In genomic region chr5:7395432-7396168, GRCh38 we compare ENCODE assay signal across 10 cellular contexts. TPM values are rescaled to one million over a fixed set of nuclear protein-coding genes. Genes with fewer than 3 reads are reported as not detected.
DNase-seq lines count a peak whose midpoint lies in the region; ATAC-seq, FAIRE-seq and TF ChIP-seq lines count a peak whose summit lies in the region.
"Had no signal": no experiment of that assay in that cellular context is flagged by ENCODE, and none has a peak within 500 bp of the region (broad histone marks: within the 10 kb centered on the region; RNA-seq: fewer than 3 reads in every experiment).

Gene ADCY2 (plus strand): TSS chr5:7396138. CDS start chr5:7396297, 159 bp downstream.

- H3K4me2 ChIP-seq in keratinocyte (ENCODE audit: control insufficient read depth, extremely low read depth, insufficient read depth, low read depth, low read length) = peak within 1 kb of the TSS; percentile 56
- H3K4me2 ChIP-seq in skeletal muscle satellite cell (ENCODE audit: low read length) = peak within 1 kb of the TSS; percentile 63

- H3K27ac ChIP-seq in HEK293 (ENCODE audit: extremely low read depth, low read depth, low read length) = no peak within 1 kb of the TSS
- no peak within 1 kb of the TSS for H3K27ac ChIP-seq in keratinocyte (ENCODE audit: control insufficient read depth, insufficient read depth, low read length)

- H2AFZ ChIP-seq in keratinocyte (ENCODE audit: control insufficient read depth, low read length) = peak within 1 kb of the TSS; percentile 43

- in situ Hi-C loops in astrocyte of the spinal cord (cut with HindIII; ENCODE audit: low sequenced_read_pairs) = no loop called here

- H3K9me3 ChIP-seq in HEK293 (ENCODE audit: control insufficient read depth, insufficient read depth, low read depth, low read length) = no peaks in the 10 kb centered on the region
- H3K9me3 ChIP-seq in keratinocyte (ENCODE audit: control insufficient read depth, low read depth, low read length) = no peaks in the 10 kb centered on the region
- H3K9me3 ChIP-seq in skeletal muscle satellite cell (replicated peaks; ENCODE audit: low read length) = no peaks in the 10 kb centered on the region

- ATAC-seq in HG03097 (IDR thresholded peaks at IDR 0.05; ENCODE audit: low FRiP score, unreplicated experiment) (no peak), HG02852 (IDR thresholded peaks at IDR 0.05; ENCODE audit: unreplicated experiment) (no peak)

- H4K20me1 ChIP-seq in keratinocyte (ENCODE audit: control insufficient read depth, extremely low read depth, insufficient read depth, low read length) = no peaks in the 10 kb centered on the region

- peaks cover 43% of the 10 kb centered on the region for H3K27me3 ChIP-seq in keratinocyte (ENCODE audit: control insufficient read depth, extremely low read depth, insufficient read depth, low read length)
- H3K27me3 ChIP-seq in skeletal muscle satellite cell (ENCODE audit: control insufficient read depth, insufficient read depth, low read length) = peaks cover 49% of the 10 kb centered on the region

- CTCF ChIA-PET in HEK293 (lab: Yijun Ruan, JAX) = interaction anchor here (0.8 to 4.6 kb wide), 4 partner anchors 10 to 360 kb away, joined by 3 to 38 read pairs (median 4); no protein-coding TSS in a partner anchor

- dilution Hi-C loops in keratinocyte (cut with MboI; ENCODE audit: extremely low pct_ligation_motif_present, low sequenced_read_pairs) = no loop called here

- H3K9me1 ChIP-seq in keratinocyte (ENCODE audit: control insufficient read depth, extremely low read depth, insufficient read depth, low read length) = no peaks in the 10 kb centered on the region

- no peaks in the 10 kb centered on the region for H3K79me2 ChIP-seq in keratinocyte (ENCODE audit: control insufficient read depth, insufficient read depth, low read length)

- no peak for TF ChIP-seq CTCF in HEK293 (tag by site-specific recombination; IDR thresholded peaks at IDR 0.05)
- no peak for TF ChIP-seq CTCF in astrocyte of the spinal cord (IDR thresholded peaks at IDR 0.05; ENCODE audit: low read depth, low read length)
- no peak for TF ChIP-seq CTCF in keratinocyte (optimal IDR thresholded peaks at IDR 0.05 in 1 of 3, IDR thresholded peaks at IDR 0.05 in 1 of 3, conservative IDR thresholded peaks at IDR 0.05 in 1 of 3; ENCODE audit: extremely low read depth in 1 of 3, insufficient read depth in 2 of 3, low read length in 3 of 3)

- no peak within 1 kb of the TSS for H3K9ac ChIP-seq in keratinocyte (ENCODE audit: control insufficient read depth, extremely low read depth, insufficient read depth, low read length)
- H3K9ac ChIP-seq in skeletal muscle satellite cell (ENCODE audit: low read depth, low read length) = no peak within 1 kb of the TSS

- DNase-seq in astrocyte of the spinal cord (ENCODE audit: low read depth, low spot score) (no peak), keratinocyte (ENCODE audit: low read depth, low spot score) (no peak), germinal center (ENCODE audit: low spot score) (no peak), T-helper 1 cell (no peak)
- DNase-seq: NCI-H2029 treated with DMSO at 0.1 percent for 48 hours had no signal

- no peaks in the 10 kb centered on the region for H3K36me3 ChIP-seq in HEK293 (ENCODE audit: control insufficient read depth in 2 of 2, insufficient read depth in 1 of 2, low read length in 2 of 2)
- no peaks in the 10 kb centered on the region for H3K36me3 ChIP-seq in keratinocyte (ENCODE audit: control insufficient read depth in 2 of 2, extremely low read depth in 1 of 2, insufficient read depth in 2 of 2, low read length in 2 of 2)
- no peaks in the 10 kb centered on the region for H3K36me3 ChIP-seq in skeletal muscle satellite cell (ENCODE audit: insufficient read depth, low read length)

- H3K4me1 ChIP-seq in HEK293 (ENCODE audit: control insufficient read depth, insufficient read depth, low read length) (peaks cover 2% of the 10 kb centered on the region; the same call in 1 of the 2 replicates), keratinocyte (ENCODE audit: control insufficient read depth, extremely low read depth, insufficient read depth, low read length) (peaks cover 4% of the 10 kb centered on the region), skeletal muscle satellite cell (ENCODE audit: control insufficient read depth, insufficient read depth, low read length) (no peaks in the 10 kb centered on the region)

- H3K4me3 ChIP-seq in HEK293 (ENCODE audit: low read depth, low read length) (peak within 1 kb of the TSS; percentile 68), astrocyte of the spinal cord (ENCODE audit: low read depth, low read length) (peak within 1 kb of the TSS; percentile 22), keratinocyte (ENCODE audit: control insufficient read depth in 2 of 3, extremely low read depth in 1 of 3, insufficient read depth in 2 of 3, low read depth in 1 of 3, low read length in 3 of 3) (peak within 1 kb of the TSS in 2 of 3 experiments; percentile 11 to 16), skeletal muscle satellite cell (ENCODE audit: low read length) (peak within 1 kb of the TSS; percentile 55)

- POLR2A ChIA-PET in HEK293 (lab: Yijun Ruan, JAX) = no interaction called here

- no peak for FAIRE-seq in keratinocyte (lab: Jason Lieb, UNC)

TF ChIP-seq in HEK293, 187 proteins besides CTCF, POLR2A, EP300 and RAD21:
- TF ChIP-seq GLIS2 (tag by site-specific recombination; IDR thresholded peaks at IDR 0.05) (peak; percentile 39), ZNF585B (tag by site-specific recombination; IDR thresholded peaks at IDR 0.05) (no peak), ZNF571 (tag by site-specific recombination; IDR thresholded peaks at IDR 0.05) (no peak), BCL11A (tag by site-specific recombination; IDR thresholded peaks at IDR 0.05; ENCODE audit: low read depth) (no peak), ZNF426 (tag by site-specific recombination; IDR thresholded peaks at IDR 0.05) (no peak), ZFHX2 (tag by site-specific recombination; conservative IDR thresholded peaks at IDR 0.05) (peak; percentile 76), ZNF639 (tag by site-specific recombination; IDR thresholded peaks at IDR 0.05) (no peak), SP3 (tag by site-specific recombination; IDR thresholded peaks at IDR 0.05) (peak; percentile 22; the same call in 1 of the 2 replicates)
- TF ChIP-seq, protein P1, sequence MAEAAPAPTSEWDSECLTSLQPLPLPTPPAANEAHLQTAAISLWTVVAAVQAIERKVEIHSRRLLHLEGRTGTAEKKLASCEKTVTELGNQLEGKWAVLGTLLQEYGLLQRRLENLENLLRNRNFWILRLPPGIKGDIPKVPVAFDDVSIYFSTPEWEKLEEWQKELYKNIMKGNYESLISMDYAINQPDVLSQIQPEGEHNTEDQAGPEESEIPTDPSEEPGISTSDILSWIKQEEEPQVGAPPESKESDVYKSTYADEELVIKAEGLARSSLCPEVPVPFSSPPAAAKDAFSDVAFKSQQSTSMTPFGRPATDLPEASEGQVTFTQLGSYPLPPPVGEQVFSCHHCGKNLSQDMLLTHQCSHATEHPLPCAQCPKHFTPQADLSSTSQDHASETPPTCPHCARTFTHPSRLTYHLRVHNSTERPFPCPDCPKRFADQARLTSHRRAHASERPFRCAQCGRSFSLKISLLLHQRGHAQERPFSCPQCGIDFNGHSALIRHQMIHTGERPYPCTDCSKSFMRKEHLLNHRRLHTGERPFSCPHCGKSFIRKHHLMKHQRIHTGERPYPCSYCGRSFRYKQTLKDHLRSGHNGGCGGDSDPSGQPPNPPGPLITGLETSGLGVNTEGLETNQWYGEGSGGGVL (tag by site-specific recombination; IDR thresholded peaks at IDR 0.05) = peak; percentile 35; the same call in 1 of the 2 replicates

RNA-seq across cellular contexts. Expression of gene ADCY2, which starts in this region (rescaled TPM):
- 0.01 to 0.13 TPM in 2 of 3 replicates, not detected in the other for polyA plus RNA-seq in keratinocyte
- not detected for polyA plus RNA-seq in keratinocyte (2011; ENCODE audit: low read depth)
- 0.07 and 0.32 TPM in 2 replicates for polyA plus RNA-seq in keratinocyte (2011; cell fraction: cytosol; rRNA removed)
- 0.11 TPM in 1 of 2 replicates, not detected in the other for polyA plus RNA-seq in keratinocyte (2011; cell fraction: nucleus; rRNA removed)
- not detected in 2 replicates for polyA plus RNA-seq in keratinocyte (2012; ENCODE audit: low replicate concordance)
- polyA minus RNA-seq in keratinocyte = 0.03 TPM in 1 of 3 replicates, not detected in the others
- polyA minus RNA-seq in keratinocyte (2011; cell fraction: cytosol; rRNA and poly(A)+ RNA removed) = not detected
- not detected in 2 replicates for polyA minus RNA-seq in keratinocyte (2011; cell fraction: nucleus; rRNA and poly(A)+ RNA removed)
- total RNA-seq in skeletal muscle satellite cell (2012; rRNA removed) = not detected in 2 replicates
- total RNA-seq: T-helper 2 cell treated with Interferon-gamma antibody and Interleukin-4, amounts not matched to agents 100 ng/mL and 5 ng/mL, for 36 hours had no signal

Comparison
In these comparisons a context has a peak if more than half of its experiments do, and no peak if none do; other contexts are left out.
1. H3K4me3 ChIP-seq: peak in every context shown above with its lines; median percentile 68 in HEK293; 55 in skeletal muscle satellite cell; 22 in astrocyte of the spinal cord; 14 in keratinocyte.